In genomic region chr19:820212-820611, GRCh38 we compare ENCODE assay signal across 10 cellular contexts. TPM values are rescaled to one million over a fixed set of nuclear protein-coding genes. Genes with fewer than 3 reads are reported as not detected.
"Had no signal": no experiment of that assay in that cellular context is flagged by ENCODE, and none has a peak within 500 bp of the region (broad histone marks: within the 10 kb centered on the region; RNA-seq: fewer than 3 reads in every experiment).

No MANE protein-coding gene starts in this region.

RNA-seq across cellular contexts. Expression of gene PLPPR3, which starts 1.5 kb away (rescaled TPM):
- total RNA-seq: HT1080, LHCN-M2, MCF 10A, Peyer's patch, Right ventricle myocardium inferior, RPMI7951, SJCRH30 had no signal
- polyA plus RNA-seq: IgD-negative memory B cell had no signal

RNA-seq across cellular contexts. Expression of gene AZU1, which starts 7.4 kb away (rescaled TPM):
- total RNA-seq: HT1080, LHCN-M2, MCF 10A, PC-9, Peyer's patch, Right ventricle myocardium inferior, RPMI7951, SJCRH30 had no signal
- polyA plus RNA-seq: IgD-negative memory B cell had no signal

RNA-seq across cellular contexts. Expression of gene PRTN3, which starts 20.6 kb away (rescaled TPM):
- total RNA-seq: HT1080, LHCN-M2, MCF 10A, PC-9, Peyer's patch, Right ventricle myocardium inferior, RPMI7951, SJCRH30 had no signal
- polyA plus RNA-seq: IgD-negative memory B cell had no signal

RNA-seq across cellular contexts. Expression of gene ELANE, which starts 31.9 kb away (rescaled TPM):
- total RNA-seq: HT1080, MCF 10A, NCI-H460, PC-9, Peyer's patch, RPMI7951, SJCRH30 had no signal
- polyA plus RNA-seq: IgD-negative memory B cell had no signal
